ENCODE assay signal across 1 cellular context in the genomic region with DNA sequence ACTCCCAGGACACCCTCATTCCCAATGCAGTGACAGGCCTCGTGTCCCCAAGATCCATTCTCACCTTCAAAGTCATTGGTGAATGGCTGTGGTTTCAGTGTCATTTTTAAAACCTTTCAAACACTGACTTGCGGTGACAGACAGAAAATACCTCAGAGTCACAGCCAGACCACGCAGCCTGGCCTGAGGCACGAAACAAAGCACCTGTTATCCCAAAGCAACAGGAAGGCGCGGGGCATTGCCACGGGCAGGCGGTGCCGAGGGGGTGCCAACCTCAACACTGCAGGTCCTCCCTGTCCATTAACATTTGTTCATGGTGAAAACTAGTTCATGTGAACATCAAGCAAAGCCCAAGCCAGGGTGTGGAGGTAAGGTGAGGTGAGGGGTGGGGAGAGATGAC.
TF ChIP-seq lines count a peak whose summit lies in the region.

No MANE protein-coding gene starts in this region.

TF ChIP-seq in liver, 16 proteins besides CTCF, POLR2A, EP300 and RAD21 (continued from another document):
- TF ChIP-seq, protein P1, sequence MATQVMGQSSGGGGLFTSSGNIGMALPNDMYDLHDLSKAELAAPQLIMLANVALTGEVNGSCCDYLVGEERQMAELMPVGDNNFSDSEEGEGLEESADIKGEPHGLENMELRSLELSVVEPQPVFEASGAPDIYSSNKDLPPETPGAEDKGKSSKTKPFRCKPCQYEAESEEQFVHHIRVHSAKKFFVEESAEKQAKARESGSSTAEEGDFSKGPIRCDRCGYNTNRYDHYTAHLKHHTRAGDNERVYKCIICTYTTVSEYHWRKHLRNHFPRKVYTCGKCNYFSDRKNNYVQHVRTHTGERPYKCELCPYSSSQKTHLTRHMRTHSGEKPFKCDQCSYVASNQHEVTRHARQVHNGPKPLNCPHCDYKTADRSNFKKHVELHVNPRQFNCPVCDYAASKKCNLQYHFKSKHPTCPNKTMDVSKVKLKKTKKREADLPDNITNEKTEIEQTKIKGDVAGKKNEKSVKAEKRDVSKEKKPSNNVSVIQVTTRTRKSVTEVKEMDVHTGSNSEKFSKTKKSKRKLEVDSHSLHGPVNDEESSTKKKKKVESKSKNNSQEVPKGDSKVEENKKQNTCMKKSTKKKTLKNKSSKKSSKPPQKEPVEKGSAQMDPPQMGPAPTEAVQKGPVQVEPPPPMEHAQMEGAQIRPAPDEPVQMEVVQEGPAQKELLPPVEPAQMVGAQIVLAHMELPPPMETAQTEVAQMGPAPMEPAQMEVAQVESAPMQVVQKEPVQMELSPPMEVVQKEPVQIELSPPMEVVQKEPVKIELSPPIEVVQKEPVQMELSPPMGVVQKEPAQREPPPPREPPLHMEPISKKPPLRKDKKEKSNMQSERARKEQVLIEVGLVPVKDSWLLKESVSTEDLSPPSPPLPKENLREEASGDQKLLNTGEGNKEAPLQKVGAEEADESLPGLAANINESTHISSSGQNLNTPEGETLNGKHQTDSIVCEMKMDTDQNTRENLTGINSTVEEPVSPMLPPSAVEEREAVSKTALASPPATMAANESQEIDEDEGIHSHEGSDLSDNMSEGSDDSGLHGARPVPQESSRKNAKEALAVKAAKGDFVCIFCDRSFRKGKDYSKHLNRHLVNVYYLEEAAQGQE (IDR thresholded peaks at IDR 0.05) = no peak
- TF ChIP-seq HNF4G (IDR thresholded peaks at IDR 0.05) (no peak), RXRA (IDR thresholded peaks at IDR 0.05) (no peak), SP1 (IDR thresholded peaks at IDR 0.05) (no peak)
- TF ChIP-seq, protein P2, sequence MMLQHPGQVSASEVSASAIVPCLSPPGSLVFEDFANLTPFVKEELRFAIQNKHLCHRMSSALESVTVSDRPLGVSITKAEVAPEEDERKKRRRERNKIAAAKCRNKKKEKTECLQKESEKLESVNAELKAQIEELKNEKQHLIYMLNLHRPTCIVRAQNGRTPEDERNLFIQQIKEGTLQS (IDR thresholded peaks at IDR 0.05) = no peak
